In the genomic region with DNA sequence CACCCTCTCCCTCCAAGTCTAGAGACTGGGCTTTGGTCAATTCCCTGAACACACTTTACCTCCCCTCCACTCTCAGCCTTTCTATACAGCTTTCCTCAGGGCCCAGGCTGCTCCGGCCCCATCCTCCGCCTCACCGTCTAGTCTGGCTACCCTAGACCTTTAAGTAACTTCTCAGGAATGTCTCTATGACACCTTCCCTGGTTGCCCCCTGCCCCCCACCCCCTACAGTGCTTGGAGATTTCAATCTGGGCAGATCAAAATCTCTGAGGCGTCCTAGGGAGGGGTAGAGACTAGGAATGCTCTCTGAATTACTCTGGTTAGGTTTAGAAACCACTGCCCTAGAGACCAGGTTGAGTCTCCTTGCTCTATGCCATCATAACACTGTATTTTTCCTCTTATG, we compare ENCODE assay signal across 18 cellular contexts. TPM values are rescaled to one million over a fixed set of nuclear protein-coding genes. Genes with fewer than 3 reads are reported as not detected.
A peak's percentile ranks its signal among the peaks of the same experiment; 100 is the strongest.
DNase-seq lines count a peak whose midpoint lies in the region; ATAC-seq and TF ChIP-seq lines count a peak whose summit lies in the region.
"Had no signal": no experiment of that assay in that cellular context is flagged by ENCODE, and none has a peak within 500 bp of the region (broad histone marks: within the 10 kb centered on the region; RNA-seq: fewer than 3 reads in every experiment).

No MANE protein-coding gene starts in this region.

- no peak overlapping the region for H3K4me3 Mint-ChIP-seq in endothelial cell (ENCODE audit: unreplicated experiment)
- H3K4me3 Mint-ChIP-seq: activated CD4-positive, alpha-beta T cell treated with anti-CD3 and anti-CD28 coated beads, Interleukin-2, amount 10 ng/mL, durations not matched to agents 24 days and 14 days; nephron progenitor cell had no signal

- 85 to 86% methylated on average over 4 of the region's 4 CpGs for WGBS in tibial nerve, 2 donors

- H3K36me3 Mint-ChIP-seq in endothelial cell (ENCODE audit: low read depth, unreplicated experiment) = peaks cover 8% of the 10 kb centered on the region

- H3K9me3 ChIP-seq in BLaER1 treated with 17β-estradiol and CSF1 and Interleukin-3, amounts not matched to agents 10 nM and 100 nM (replicated peaks in 1 of 11) = no peaks in the 10 kb centered on the region
- no peaks in the 10 kb centered on the region for H3K9me3 ChIP-seq in SU-DHL-6 (ENCODE audit: insufficient read depth, low read length)
- no peaks in the 10 kb centered on the region for H3K9me3 ChIP-seq in tibial nerve

- H3K9ac ChIP-seq in BLaER1 treated with 17β-estradiol and CSF1 and Interleukin-3, amounts not matched to agents 10 nM and 100 nM = no peak overlapping the region
- peak overlapping the region; percentile 23; the same call in 1 of the 2 replicates for H3K9ac ChIP-seq in SU-DHL-6 (ENCODE audit: low read length)

- H3K4me1 ChIP-seq in BLaER1 treated with 17β-estradiol and CSF1 and Interleukin-3, amounts not matched to agents 10 nM and 100 nM = peaks cover 40 to 61% (median 49%) of the 10 kb centered on the region in 10 experiments
- H3K4me1 ChIP-seq in tibial nerve = peaks cover 0 to 55% (median 21%) of the 10 kb centered on the region in 4 donors

- H3K4me1 Mint-ChIP-seq in endothelial cell (ENCODE audit: unreplicated experiment) = peaks cover 49% of the 10 kb centered on the region

- peaks cover 39 to 85% (median 68%) of the 10 kb centered on the region in 11 experiments; a peak in 20 of 22 replicates for H4K20me1 ChIP-seq in BLaER1 treated with 17β-estradiol and CSF1 and Interleukin-3, amounts not matched to agents 10 nM and 100 nM
- H4K20me1 ChIP-seq in SU-DHL-6 (ENCODE audit: low read depth, low read length) = peaks cover 57% of the 10 kb centered on the region

- H3K36me3 ChIP-seq in BLaER1 treated with 17β-estradiol and CSF1 and Interleukin-3, amounts not matched to agents 10 nM and 100 nM = peaks cover 7 to 69% (median 26%) of the 10 kb centered on the region in 11 experiments; a peak in 21 of 22 replicates
- H3K36me3 ChIP-seq in SU-DHL-6 (ENCODE audit: low read length) (peaks cover 40% of the 10 kb centered on the region), tibial nerve (peaks cover 0 to 8% (median 8%) of the 10 kb centered on the region in 3 donors)

- TF ChIP-seq EP300 in tibial nerve (IDR thresholded peaks at IDR 0.05) = no peak

- H3K79me2 ChIP-seq in SU-DHL-6 (ENCODE audit: insufficient read depth, low read length) = peaks cover 100% of the 10 kb centered on the region

- DNase-seq in EL (peak; percentile 21), islet precursor cell (peak; percentile 96), ureter (ENCODE audit: low spot score) (no peak), endothelial cell (ENCODE audit: low spot score) (no peak), tibial nerve (ENCODE audit: low spot score in 2 of 2) (no peak)
- DNase-seq: activated CD4-positive, alpha-beta T cell treated with anti-CD3 and anti-CD28 coated beads, Interleukin-2, amount 10 ng/mL, durations not matched to agents 24 days and 14 days; activated naive CD4-positive, alpha-beta T cell treated with Interleukin-2 at 50 U/mL for 16 hours; aorta; mammary epithelial cell; NCI-H1092; NCI-H2081 treated with DMSO at 0.1 percent for 48 hours; NCI-H446 treated with DMSO at 0.1 percent for 48 hours; nephron progenitor cell; stimulated activated CD4-positive, alpha-beta T cell treated with anti-CD3 and anti-CD28 coated beads, Interleukin-4, amount 100 ng/mL, for 24 hours; substantia nigra had no signal

- no peak overlapping the region for H3K27ac Mint-ChIP-seq in endothelial cell (ENCODE audit: unreplicated experiment)
- H3K27ac Mint-ChIP-seq: activated CD4-positive, alpha-beta T cell treated with anti-CD3 and anti-CD28 coated beads, Interleukin-2, amount 10 ng/mL, durations not matched to agents 24 days and 14 days; nephron progenitor cell had no signal

- H3K4me3 ChIP-seq in BLaER1 treated with 17β-estradiol and CSF1 and Interleukin-3, amounts not matched to agents 10 nM and 100 nM = no peak overlapping the region
- H3K4me3 ChIP-seq in SU-DHL-6 (ENCODE audit: insufficient read depth, low read length, poor library complexity, severe bottlenecking) = peak overlapping the region; percentile 30
- no peak overlapping the region for H3K4me3 ChIP-seq in tibial nerve

- no peak for TF ChIP-seq CTCF in SU-DHL-6 (IDR thresholded peaks at IDR 0.05; ENCODE audit: insufficient read depth, low read length, poor library complexity, severe bottlenecking)
- TF ChIP-seq CTCF in endothelial cell (IDR thresholded peaks at IDR 0.05; ENCODE audit: unreplicated experiment) = no peak
- no peak for TF ChIP-seq CTCF in tibial nerve (IDR thresholded peaks at IDR 0.05)

- H3K27me3 ChIP-seq in BLaER1 treated with 17β-estradiol and CSF1 and Interleukin-3, amounts not matched to agents 10 nM and 100 nM = no peaks in the 10 kb centered on the region
- no peaks in the 10 kb centered on the region for H3K27me3 ChIP-seq in SU-DHL-6 (ENCODE audit: low read length)
- H3K27me3 ChIP-seq in tibial nerve = no peaks in the 10 kb centered on the region

- no peaks in the 10 kb centered on the region for H3K9me3 Mint-ChIP-seq in endothelial cell (ENCODE audit: unreplicated experiment)
- H3K9me3 Mint-ChIP-seq: activated CD4-positive, alpha-beta T cell treated with anti-CD3 and anti-CD28 coated beads, Interleukin-2, amount 10 ng/mL, durations not matched to agents 24 days and 14 days; nephron progenitor cell had no signal

- H3K4me2 ChIP-seq in BLaER1 treated with 17β-estradiol and CSF1 and Interleukin-3, amounts not matched to agents 10 nM and 100 nM = peak overlapping the region in 9 of 11 experiments; percentile 7 to 92 (median 87); a peak in 15 of 22 replicates
- peak overlapping the region; percentile 100 for H3K4me2 ChIP-seq in SU-DHL-6 (ENCODE audit: low read depth, low read length, poor library complexity, severe bottlenecking)

- H3K27me3 Mint-ChIP-seq in endothelial cell (ENCODE audit: unreplicated experiment) = peaks cover 2% of the 10 kb centered on the region
- H3K27me3 Mint-ChIP-seq: activated CD4-positive, alpha-beta T cell treated with anti-CD3 and anti-CD28 coated beads, Interleukin-2, amount 10 ng/mL, durations not matched to agents 24 days and 14 days had no signal

- no peak overlapping the region for H2AFZ ChIP-seq in SU-DHL-6 (ENCODE audit: low read depth, low read length, severe bottlenecking)

- TF ChIP-seq POLR2A in tibial nerve (IDR thresholded peaks at IDR 0.05) = no peak

- H3K27ac ChIP-seq in BLaER1 treated with 17β-estradiol and CSF1 and Interleukin-3, amounts not matched to agents 10 nM and 100 nM = peak overlapping the region in 6 of 11 experiments; percentile 9 to 99 (median 30); a peak in 8 of 22 replicates
- H3K27ac ChIP-seq in SU-DHL-6 (ENCODE audit: low read depth, low read length) (peak overlapping the region; percentile 100), tibial nerve (no peak overlapping the region)

- H3K9me2 ChIP-seq in SU-DHL-6 (replicated peaks; ENCODE audit: insufficient read depth, low read length) = no peaks in the 10 kb centered on the region

- ATAC-seq in GM19351 (IDR thresholded peaks at IDR 0.05; ENCODE audit: unreplicated experiment) = no peak

- peaks cover 45% of the 10 kb centered on the region for H3F3A ChIP-seq in SU-DHL-6 (ENCODE audit: insufficient read depth)

RNA-seq across cellular contexts. Expression of a gene that starts 6.1 kb away (rescaled TPM):
- 38.8 TPM for total RNA-seq in ureter
- 43.7 TPM for total RNA-seq in endothelial cell (ENCODE audit: unreplicated experiment)
- 10 to 100 TPM; 25.3 to 30.4 (median 26.7) TPM for total RNA-seq in tibial nerve

RNA-seq across cellular contexts. Expression of a gene that starts 31.3 kb away (rescaled TPM):
- total RNA-seq in ureter = 0.73 TPM
- 0.36 TPM for total RNA-seq in endothelial cell (ENCODE audit: unreplicated experiment)
- 1 to 10 TPM in 1 of 4 donors, under 1 TPM in 1, not detected in 2; 0.84 to 3.6 TPM for total RNA-seq in tibial nerve
- total RNA-seq: mammary epithelial cell had no signal

Comparison
In these comparisons a context has a peak if more than half of its experiments do, and no peak if none do; other contexts are left out.
1. H3K27ac ChIP-seq: peak in BLaER1 treated with 17β-estradiol and CSF1 and Interleukin-3, amounts not matched to agents 10 nM and 100 nM (6 of 11) and SU-DHL-6 (single experiment); none in tibial nerve (0 of 4).
2. DNase-seq: peak in EL (single experiment) and islet precursor cell (single experiment); none in ureter (single experiment), endothelial cell (single experiment) and tibial nerve (0 of 2).